8 cellular contexts compared by ENCODE assay signal in the genomic region with DNA sequence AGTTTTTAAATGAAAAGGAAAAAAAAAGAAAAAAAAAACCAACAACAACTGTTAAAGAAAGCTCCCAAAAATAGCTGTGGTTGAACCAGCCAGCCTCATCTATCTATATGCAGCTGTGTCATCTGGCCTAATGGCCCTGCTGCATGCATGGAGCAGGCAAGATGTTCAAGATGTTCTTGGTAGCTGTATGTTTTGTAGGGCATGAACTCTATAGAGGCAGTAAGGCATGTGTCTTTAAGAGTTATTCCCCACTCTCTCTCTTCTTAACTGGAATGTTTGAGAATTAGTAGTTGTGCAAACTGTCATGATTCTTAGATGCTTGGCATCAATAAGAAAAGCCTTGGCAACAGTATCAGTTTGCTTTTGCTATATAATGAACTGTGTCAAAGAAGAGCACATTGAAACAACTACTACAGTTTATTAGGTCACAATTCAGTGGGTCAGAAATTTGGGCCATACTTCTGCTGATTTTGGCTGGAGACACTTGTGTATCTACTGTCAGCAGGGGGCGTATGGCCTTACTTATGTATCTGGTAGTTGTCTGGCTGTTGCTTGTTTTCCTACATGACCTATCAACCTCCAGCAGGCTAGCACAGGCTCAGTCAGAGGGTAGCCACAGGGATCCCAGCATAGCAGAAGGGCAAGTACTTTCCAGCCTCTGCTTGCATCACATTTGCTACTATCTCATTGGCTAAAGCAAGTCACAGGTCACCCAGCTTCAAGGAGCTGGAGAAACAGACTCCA. TPM values are rescaled to one million over a fixed set of nuclear protein-coding genes. Genes with fewer than 3 reads are reported as not detected.
DNase-seq lines count a peak whose midpoint lies in the region; ATAC-seq and TF ChIP-seq lines count a peak whose summit lies in the region.

No MANE protein-coding gene starts in this region.

- DNase-seq in HPDE6-E6E7 (ENCODE audit: extremely low spot score) (peak; percentile 17), adipocyte (ENCODE audit: low read depth) (peak; percentile 29), neural crest cell (ENCODE audit: low read depth, low spot score) (no peak), natural killer cell (no peak), NCI-H1417 treated with DMSO at 0.1 percent for 48 hours (lab: John Stamatoyannopoulos, UW) (no peak)
- no peak for DNase-seq in activated effector memory CD4-positive, alpha-beta T cell treated with anti-CD3 and anti-CD28 coated beads, Interleukin-2, amount 50 U/mL, for 16 hours
- no peak for DNase-seq in activated CD4-positive, alpha-beta T cell treated with anti-CD3 and anti-CD28 coated beads for 1 hour

- no peaks in the 10 kb centered on the region for H3K36me3 ChIP-seq in adipocyte (ENCODE audit: control insufficient read depth, insufficient read depth, low read length, severe bottlenecking)

- H3K27me3 Mint-ChIP-seq in neural crest cell (ENCODE audit: low read depth) (no peaks in the 10 kb centered on the region), natural killer cell (ENCODE audit: low read depth in 2 of 2) (no peaks in the 10 kb centered on the region)

- no peak overlapping the region for H3K9ac ChIP-seq in adipocyte (ENCODE audit: low read length)

- H3K4me1 Mint-ChIP-seq in neural crest cell (no peaks in the 10 kb centered on the region), natural killer cell (no peaks in the 10 kb centered on the region)

- intact Hi-C loops in natural killer cell (cut with micrococcal nuclease) = no loop called here

- TF ChIP-seq CTCF in neural crest cell (conservative IDR thresholded peaks at IDR 0.05) (peak; percentile 35), natural killer cell (IDR thresholded peaks at IDR 0.05) (no peak)

- H3K36me3 Mint-ChIP-seq in neural crest cell (ENCODE audit: low read depth) = peaks cover 54% of the 10 kb centered on the region
- no peaks in the 10 kb centered on the region for H3K36me3 Mint-ChIP-seq in natural killer cell

- no peaks in the 10 kb centered on the region for H3K27me3 ChIP-seq in adipocyte (replicated peaks; ENCODE audit: control insufficient read depth, insufficient read depth, low read length)

- H3K4me3 Mint-ChIP-seq in neural crest cell (no peak overlapping the region), natural killer cell (no peak overlapping the region)

- peak; percentile 64 for ATAC-seq in GM18867 (IDR thresholded peaks at IDR 0.05; ENCODE audit: unreplicated experiment)
- ATAC-seq in natural killer cell = no peak

- peaks cover 4% of the 10 kb centered on the region for H3K9me3 Mint-ChIP-seq in neural crest cell
- H3K9me3 Mint-ChIP-seq in natural killer cell = peaks cover 0 to 3% of the 10 kb centered on the region in 2 donors

- peaks cover 32% of the 10 kb centered on the region for H3K4me1 ChIP-seq in adipocyte (ENCODE audit: control insufficient read depth, insufficient read depth, low read length)

- H3K27ac Mint-ChIP-seq in neural crest cell (ENCODE audit: unreplicated experiment) (no peak overlapping the region), natural killer cell (no peak overlapping the region)

- no peaks in the 10 kb centered on the region for H3K9me3 ChIP-seq in adipocyte (ENCODE audit: control insufficient read depth, low read length)

- H3K4me3 ChIP-seq in adipocyte (ENCODE audit: low read length) = no peak overlapping the region

RNA-seq across cellular contexts. Expression of a gene that starts 56.1 kb away (rescaled TPM):
- 0.98 and 1.0 TPM in 2 replicates for total RNA-seq in neural crest cell
- under 1 TPM in 1 of 3 donors, not detected in 2; 0.23 TPM for total RNA-seq in natural killer cell

Comparison
In these comparisons a context has a peak if more than half of its experiments do, and no peak if none do; other contexts are left out.
1. DNase-seq: peak in HPDE6-E6E7 (single experiment) and adipocyte (single experiment); none in neural crest cell (single experiment), activated effector memory CD4-positive, alpha-beta T cell treated with anti-CD3 and anti-CD28 coated beads, Interleukin-2, amount 50 U/mL, for 16 hours (single experiment), natural killer cell (single experiment), activated CD4-positive, alpha-beta T cell treated with anti-CD3 and anti-CD28 coated beads for 1 hour (single experiment) and NCI-H1417 treated with DMSO at 0.1 percent for 48 hours (single experiment).